Comparison of ENCODE assay signal across 1 cellular context in genomic region chr12:67716817-67717216, GRCh38.
TF ChIP-seq lines count a peak whose summit lies in the region.

No MANE protein-coding gene starts in this region.

TF ChIP-seq in K562, 482 proteins besides CTCF, POLR2A, EP300 and RAD21 (continued from another document):
- TF ChIP-seq ZBTB40 (IDR thresholded peaks at IDR 0.05), result peak; percentile 68
- no peak for TF ChIP-seq ZBTB40 (CRISPR knock-in tag; IDR thresholded peaks at IDR 0.05)
